Comparison of ENCODE assay signal across 5 cellular contexts in the genomic region with DNA sequence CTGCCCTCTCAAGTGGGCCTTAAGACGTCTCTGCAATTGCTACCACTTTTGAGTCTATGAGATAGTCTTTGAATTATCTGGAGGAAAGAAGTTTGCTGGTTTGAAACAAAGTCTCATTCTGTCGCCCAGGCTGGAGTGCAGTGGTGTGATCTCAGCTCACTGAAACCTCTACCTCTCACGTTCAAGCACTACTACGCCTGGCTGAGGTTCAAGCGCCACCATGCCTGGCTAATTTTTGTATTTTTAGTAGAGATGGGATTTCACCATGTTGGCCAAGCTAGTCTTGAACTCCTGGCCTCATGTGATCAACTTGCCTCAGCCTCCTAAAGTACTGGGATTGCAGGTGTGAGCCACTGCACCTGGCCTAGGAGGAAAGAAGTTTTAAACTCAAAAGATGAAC. TPM values are rescaled to one million over a fixed set of nuclear protein-coding genes. Genes with fewer than 3 reads are reported as not detected.
"Had no signal": no experiment of that assay in that cellular context is flagged by ENCODE, and none has a peak within 500 bp of the region (broad histone marks: within the 10 kb centered on the region; RNA-seq: fewer than 3 reads in every experiment).

No MANE protein-coding gene starts in this region.

RNA-seq across cellular contexts. Expression of a gene that starts 25.5 kb away (rescaled TPM):
- total RNA-seq: GM23248, H1, H9, HT-29, IMR-90 had no signal
- polyA plus RNA-seq: GM23248, H1, IMR-90 had no signal
